ENCODE assay signal across 8 cellular contexts in genomic region chr10:61140765-61141392, GRCh38.
DNase-seq lines count a peak whose midpoint lies in the region; ATAC-seq and TF ChIP-seq lines count a peak whose summit lies in the region.

No MANE protein-coding gene starts in this region.

- H3K27ac ChIP-seq in PC-9, result no peak overlapping the region

- peaks cover 6% of the 10 kb centered on the region in 2 donors for H3K27me3 Mint-ChIP-seq in natural killer cell (ENCODE audit: low read depth in 2 of 2)
- peaks cover 2 to 18% of the 10 kb centered on the region in 2 donors for H3K27me3 Mint-ChIP-seq in natural killer cell treated with Interleukin-12 subunit alpha and Interleukin-12 subunit beta and Interleukin-15 and Interleukin-18, amount 100 ng/mL, for 72 hours

- no peak overlapping the region for H3K4me3 ChIP-seq in PC-9

- no peak overlapping the region for H2AFZ ChIP-seq in PC-9

- H3K9me3 Mint-ChIP-seq in natural killer cell, result no peaks in the 10 kb centered on the region
- H3K9me3 Mint-ChIP-seq in natural killer cell treated with Interleukin-12 subunit alpha and Interleukin-12 subunit beta and Interleukin-15 and Interleukin-18, amount 100 ng/mL, for 72 hours, result no peaks in the 10 kb centered on the region

- no peaks in the 10 kb centered on the region for H3K27me3 ChIP-seq in PC-9 (ENCODE audit: insufficient read depth, low read depth)

- BruUV-seq in PC-9 (replicated peaks; lab: Mats Ljungman, UMichigan), result no TSS peak

- H3K9me3 ChIP-seq in PC-9 (ENCODE audit: insufficient read depth, low read depth), result 0 out of 2 replicates have a peak, but pooled peaks cover 8% of the 10 kb centered on the region

- H3K36me3 Mint-ChIP-seq in natural killer cell, result no peaks in the 10 kb centered on the region
- H3K36me3 Mint-ChIP-seq in natural killer cell treated with Interleukin-12 subunit alpha and Interleukin-12 subunit beta and Interleukin-15 and Interleukin-18, amount 100 ng/mL, for 72 hours, result no peaks in the 10 kb centered on the region

- H3F3A ChIP-seq in PC-9 (ENCODE audit: insufficient read depth, low read depth), result no peaks in the 10 kb centered on the region

- no peak overlapping the region for H3K27ac Mint-ChIP-seq in natural killer cell
- H3K27ac Mint-ChIP-seq in natural killer cell treated with Interleukin-12 subunit alpha and Interleukin-12 subunit beta and Interleukin-15 and Interleukin-18, amount 100 ng/mL, for 72 hours, result no peak overlapping the region

- no peak for DNase-seq in natural killer cell
- DNase-seq in natural killer cell treated with Interleukin-12 subunit alpha and Interleukin-12 subunit beta and Interleukin-15 and Interleukin-18, amount 100 ng/mL, for 72 hours (ENCODE audit: low spot score), result no peak
- DNase-seq in HS-5 (ENCODE audit: low read depth), result peak; percentile 43
- peak in 1 of 2 experiments; percentile 42 for DNase-seq in PC-9
- DNase-seq in myocyte (ENCODE audit: low read depth), result peak; percentile 71
- no peak for DNase-seq in T-helper 9 cell

- no peaks in the 10 kb centered on the region for H4K20me1 ChIP-seq in PC-9 (ENCODE audit: insufficient read depth)

- peak; percentile 70 for TF ChIP-seq CTCF in natural killer cell (IDR thresholded peaks at IDR 0.05)
- peak; percentile 76 for TF ChIP-seq CTCF in PC-9 (conservative IDR thresholded peaks at IDR 0.05)

- intact Hi-C loops in natural killer cell (cut with micrococcal nuclease) (loop anchor here (2.0 kb wide), 3 partner anchors 144 to 694 kb away; no protein-coding TSS in a partner anchor), PC-9 (cut with micrococcal nuclease; ENCODE audit: unreplicated experiment) (loop anchor here (2.0 to 10.0 kb wide), 3 partner anchors 144 to 594 kb away; no protein-coding TSS in a partner anchor)

- H3K4me1 ChIP-seq in PC-9 (replicated peaks; ENCODE audit: insufficient read depth), result no peaks in the 10 kb centered on the region

- ATAC-seq in natural killer cell (peak in 1 of 3 donors; percentile 53), esophagus mucosa (peak; percentile 62), HG02798 (IDR thresholded peaks at IDR 0.05; ENCODE audit: poor library complexity, unreplicated experiment) (no peak)
- ATAC-seq in natural killer cell treated with Interleukin-12 subunit alpha and Interleukin-12 subunit beta and Interleukin-15 and Interleukin-18, amount 100 ng/mL, for 72 hours, result no peak

- H3K4me1 Mint-ChIP-seq in natural killer cell, result no peaks in the 10 kb centered on the region
- peaks cover 0 to 5% of the 10 kb centered on the region in 2 donors for H3K4me1 Mint-ChIP-seq in natural killer cell treated with Interleukin-12 subunit alpha and Interleukin-12 subunit beta and Interleukin-15 and Interleukin-18, amount 100 ng/mL, for 72 hours (ENCODE audit: low read depth in 2 of 2)

- H3K4me3 Mint-ChIP-seq in natural killer cell, result no peak overlapping the region
- H3K4me3 Mint-ChIP-seq in natural killer cell treated with Interleukin-12 subunit alpha and Interleukin-12 subunit beta and Interleukin-15 and Interleukin-18, amount 100 ng/mL, for 72 hours, result no peak overlapping the region

- H3K36me3 ChIP-seq in PC-9 (ENCODE audit: low read depth), result no peaks in the 10 kb centered on the region

- no peaks in the 10 kb centered on the region for H3K9me2 ChIP-seq in PC-9 (ENCODE audit: insufficient read depth)

- POLR2A ChIA-PET in PC-9 (lab: Charles Lee; ENCODE audit: unreplicated experiment), result no interaction called here

- no peaks in the 10 kb centered on the region for H3K79me2 ChIP-seq in PC-9 (ENCODE audit: low read depth)

- H3K4me2 ChIP-seq in PC-9, result no peak overlapping the region

- CTCF ChIA-PET in PC-9 (lab: Charles Lee), result interaction anchor here (0.7 kb wide), 3 partner anchors 180 to 375 kb away, joined by 3 to 8 read pairs (median 3); no protein-coding TSS in a partner anchor

Comparison
In these comparisons a context has a peak if more than half of its experiments do, and no peak if none do; other contexts are left out.
1. DNase-seq: peak in HS-5 (single experiment) and myocyte (single experiment); none in natural killer cell (single experiment), natural killer cell treated with Interleukin-12 subunit alpha and Interleukin-12 subunit beta and Interleukin-15 and Interleukin-18, amount 100 ng/mL, for 72 hours (single experiment) and T-helper 9 cell (single experiment).